ENCODE assay signal across 8 cellular contexts in the genomic region with DNA sequence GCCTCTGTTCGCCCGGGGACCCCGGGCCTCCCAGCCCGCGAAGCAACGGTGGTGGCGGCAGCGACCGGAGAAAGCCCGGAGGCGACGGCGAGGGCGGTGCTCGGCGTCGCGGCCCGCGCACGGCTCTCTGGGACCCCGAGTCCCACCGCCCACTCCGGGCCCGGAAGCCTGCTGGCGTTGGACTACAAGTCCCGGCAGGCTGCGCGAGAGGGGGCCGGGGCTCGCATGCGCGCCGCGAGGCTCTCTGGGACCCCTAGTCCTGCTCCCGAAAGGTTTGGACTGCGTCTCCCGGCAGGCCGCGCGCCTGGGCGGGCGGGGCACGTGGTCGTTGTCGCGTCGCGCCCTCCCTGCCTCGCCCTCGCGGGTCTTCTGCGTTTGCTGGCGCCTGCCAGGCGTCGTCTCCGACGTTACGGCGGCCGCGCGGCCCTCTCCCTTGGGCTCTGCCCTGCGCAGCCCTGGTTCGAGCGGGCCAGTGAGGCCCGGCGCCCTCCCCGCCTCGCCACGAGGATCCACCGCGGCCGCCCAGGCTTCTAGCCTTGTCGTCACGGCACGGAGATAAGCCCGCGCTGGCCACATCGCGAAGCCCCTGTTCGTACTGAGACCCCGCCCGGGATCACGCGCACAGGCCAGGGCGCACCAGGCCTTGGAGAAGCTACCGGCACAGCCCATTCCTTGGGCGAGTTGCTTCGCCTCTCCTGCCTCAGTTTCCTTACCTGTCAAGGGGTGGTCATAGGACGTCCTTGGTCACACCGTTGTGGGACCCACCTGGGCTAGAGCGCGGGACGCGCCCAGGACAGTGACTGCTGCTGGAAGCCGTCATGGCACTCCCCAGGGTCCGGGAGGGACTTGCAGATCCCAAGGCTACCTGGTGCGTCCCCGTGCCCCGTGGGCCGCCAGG. TPM values are rescaled to one million over a fixed set of nuclear protein-coding genes. Genes with fewer than 3 reads are reported as not detected.
DNase-seq lines count a peak whose midpoint lies in the region; ATAC-seq, FAIRE-seq and TF ChIP-seq lines count a peak whose summit lies in the region.

Gene STK25 (minus strand): TSS at position 75 of the 898 bp plus-strand sequence. CDS start 549 bp downstream, outside the sequence.

- TF ChIP-seq CTCF in BE2C (IDR thresholded peaks at IDR 0.05; ENCODE audit: low read depth, low read length): no peak

- no peaks in the 10 kb centered on the region for H3K4me1 ChIP-seq in BE2C

- H3K4me3 ChIP-seq in BE2C (ENCODE audit: low read depth, low read length): peak within 1 kb of the TSS; percentile 88

- peaks cover 4% of the 10 kb centered on the region for H3K9me3 ChIP-seq in BE2C

- FAIRE-seq in GM19239 (lab: Jason Lieb, UNC): peak; percentile 100

- peak; percentile 100 for DNase-seq in BE2C
- peak; percentile 98 for DNase-seq in GM19239 (ENCODE audit: insufficient read length, low spot score)
- peak; percentile 80 for DNase-seq in NCI-H524 treated with DMSO at 0.1 percent for 48 hours (lab: John Stamatoyannopoulos, UW)
- peak; percentile 97 to 98 for DNase-seq in activated CD4-positive, alpha-beta T cell treated with anti-CD3 and anti-CD28 coated beads for 4 hours
- DNase-seq in stimulated activated CD4-positive, alpha-beta T cell treated with anti-CD3 and anti-CD28 coated beads, Interleukin-1b, Interleukin-23, amount 100 ng/mL, for 4 hours (ENCODE audit: low read depth in 2 of 2): peak; percentile 96 to 97

- peaks cover 14% of the 10 kb centered on the region for H3K36me3 ChIP-seq in BE2C

- peak within 1 kb of the TSS; percentile 88 for H3K27ac ChIP-seq in cingulate gyrus (ENCODE audit: low read depth, low read length)
- peak within 1 kb of the TSS; percentile 86 for H3K27ac ChIP-seq in layer of hippocampus (ENCODE audit: low read depth, low read length)

- peak; percentile 86 for ATAC-seq in HG03457 (IDR thresholded peaks at IDR 0.05; ENCODE audit: unreplicated experiment)

- H3K27me3 ChIP-seq in BE2C: no peaks in the 10 kb centered on the region
- no peaks in the 10 kb centered on the region for H3K27me3 ChIP-seq in layer of hippocampus (ENCODE audit: control insufficient read depth, insufficient read depth, low read length)

RNA-seq across cellular contexts. Expression of gene STK25, which starts in this region (rescaled TPM):
- polyA plus RNA-seq in BE2C (2012; ENCODE audit: insufficient read depth, insufficient read length, low read depth): 378 TPM

Comparison
In these comparisons a context has a peak if more than half of its experiments do, and no peak if none do; other contexts are left out.
1. Peak in every context shown above with its lines: DNase-seq, ATAC-seq, H3K4me3 ChIP-seq and H3K27ac ChIP-seq.